Comparison of ENCODE assay signal across 6 cellular contexts in the genomic region with DNA sequence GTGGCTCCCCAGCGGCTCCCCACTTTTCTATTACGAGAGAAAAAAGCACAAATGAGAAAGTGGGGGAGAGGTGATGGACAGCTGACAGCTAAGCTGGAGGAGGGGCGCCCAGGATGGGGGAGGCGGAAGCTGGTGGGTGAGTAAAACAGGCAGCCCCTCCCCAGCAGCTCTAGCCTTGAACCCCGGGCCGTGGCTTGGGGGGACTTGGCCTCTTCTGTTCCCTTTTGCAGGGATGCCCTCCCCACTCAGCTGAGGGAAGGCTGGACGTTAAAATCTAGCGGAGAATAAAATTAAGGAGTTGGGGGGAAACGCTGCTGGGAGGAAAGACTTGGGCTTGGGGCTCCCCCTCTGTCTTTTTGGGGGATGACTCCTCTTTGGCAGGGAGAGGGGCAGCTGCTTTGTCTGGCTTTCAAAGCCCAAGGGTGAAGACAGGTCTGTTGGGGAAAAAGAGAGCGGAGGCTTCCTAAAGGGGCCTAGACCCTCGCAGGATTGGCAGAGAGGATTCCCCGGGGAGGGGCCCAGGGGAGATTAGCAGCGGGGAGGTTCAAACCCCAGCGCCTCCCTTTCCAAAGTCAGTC. TPM values are rescaled to one million over a fixed set of nuclear protein-coding genes. Genes with fewer than 3 reads are reported as not detected.
DNase-seq lines count a peak whose midpoint lies in the region; ATAC-seq and TF ChIP-seq lines count a peak whose summit lies in the region.

No MANE protein-coding gene starts in this region.

- H3K27ac ChIP-seq in Karpas-422 (ENCODE audit: low read length), result peak overlapping the region; percentile 80
- H3K27ac ChIP-seq in sigmoid colon, result peak overlapping the region; percentile 91 to 98 (median 96)

- no peak for TF ChIP-seq POLR2A in sigmoid colon (IDR thresholded peaks at IDR 0.05)

- no peaks in the 10 kb centered on the region for H3K27me3 ChIP-seq in Karpas-422 (ENCODE audit: low read length)
- H3K27me3 ChIP-seq in sigmoid colon, result no peaks in the 10 kb centered on the region

- DNase-seq in Karpas-422, result peak; percentile 73
- DNase-seq in effector CD8-positive, alpha-beta T cell (lab: John Stamatoyannopoulos, UW), result peak; percentile 49
- no peak for DNase-seq in sigmoid colon
- DNase-seq in omental fat pad (ENCODE audit: low spot score), result no peak
- DNase-seq in DMS114 treated with DMSO at 0.1 percent for 48 hours (lab: John Stamatoyannopoulos, UW; ENCODE audit: unreplicated experiment), result no peak

- ATAC-seq in GM18511 (IDR thresholded peaks at IDR 0.05; ENCODE audit: unreplicated experiment) (peak; percentile 22), omental fat pad (ENCODE audit: low FRiP score) (no peak)

- intact Hi-C loops in sigmoid colon (cut with DNase I), result loop anchor here (2.0 kb wide), 1 partner anchor 23 kb away; no protein-coding TSS in a partner anchor

- H3K9ac ChIP-seq in Karpas-422 (ENCODE audit: low read length), result peak overlapping the region; percentile 94

- no peaks in the 10 kb centered on the region for H4K20me1 ChIP-seq in Karpas-422 (ENCODE audit: insufficient read depth, low read depth, low read length)

- 0 out of 2 replicates have a peak overlapping the region, but pooled peaks have one; percentile 18 for H2AFZ ChIP-seq in Karpas-422 (ENCODE audit: low read length)

- H3K79me2 ChIP-seq in Karpas-422 (ENCODE audit: low read length), result peaks cover 14% of the 10 kb centered on the region

- TF ChIP-seq CTCF in sigmoid colon (IDR thresholded peaks at IDR 0.05) (no peak), omental fat pad (IDR thresholded peaks at IDR 0.05) (no peak)

- H3K9me3 ChIP-seq in Karpas-422 (ENCODE audit: low read length), result peaks cover 4% of the 10 kb centered on the region; the same call in 1 of the 2 replicates
- H3K9me3 ChIP-seq in sigmoid colon, result peaks cover 4 to 6% (median 5%) of the 10 kb centered on the region in 4 donors

- H3K4me3 ChIP-seq in Karpas-422 (ENCODE audit: low read length) (peak overlapping the region; percentile 98), sigmoid colon (peak overlapping the region; percentile 60 to 84 (median 72))

- H3K36me3 ChIP-seq in Karpas-422 (ENCODE audit: insufficient read depth, low read length) (peaks cover 7% of the 10 kb centered on the region), sigmoid colon (peaks cover 2 to 30% (median 15%) of the 10 kb centered on the region in 4 donors)

- peak overlapping the region; percentile 100 for H3K4me2 ChIP-seq in Karpas-422 (ENCODE audit: low read depth, low read length, poor library complexity, severe bottlenecking)

- no peak for TF ChIP-seq EP300 in sigmoid colon (IDR thresholded peaks at IDR 0.05)

- H3K9me2 ChIP-seq in Karpas-422 (replicated peaks; ENCODE audit: insufficient read depth, low read length), result no peaks in the 10 kb centered on the region

- H3K4me1 ChIP-seq in Karpas-422 (ENCODE audit: low read length), result peaks cover 20% of the 10 kb centered on the region
- H3K4me1 ChIP-seq in sigmoid colon, result peaks cover 0 to 20% (median 17%) of the 10 kb centered on the region in 4 donors

- WGBS in sigmoid colon, 2 donors, result 15 to 22% methylated on average over 14 of the region's 14 CpGs

RNA-seq across cellular contexts. Expression of gene SAMD1, which starts 1.4 kb away (rescaled TPM):
- total RNA-seq in Karpas-422 (2014; rRNA removed; shearing (Covaris generic); ENCODE audit: low replicate concordance), result 31.8 and 81.5 TPM in 2 replicates
- total RNA-seq in sigmoid colon (10 to 100 TPM in 3 of 4 donors, 1 to 10 TPM in 1; 8.7 to 28.2 (median 11.9) TPM), omental fat pad (10 to 100 TPM in 2 of 4 donors, 1 to 10 TPM in 2; 8.6 to 22.5 (median 10.8) TPM)
- polyA plus RNA-seq in sigmoid colon, result 10 to 100 TPM; 15.6 to 40.9 (median 22.4) TPM

RNA-seq across cellular contexts. Expression of gene C19orf67, which starts 6.4 kb away (rescaled TPM):
- 0.37 and 2.8 TPM in 2 replicates for total RNA-seq in Karpas-422 (2014; rRNA removed; shearing (Covaris generic); ENCODE audit: low replicate concordance)
- total RNA-seq in sigmoid colon (not detected), omental fat pad (not detected)
- under 1 TPM in 1 of 3 donors, not detected in 2; 0.06 TPM for polyA plus RNA-seq in sigmoid colon

RNA-seq across cellular contexts. Expression of gene MISP3, which starts 19.4 kb away (rescaled TPM):
- total RNA-seq in Karpas-422 (2014; rRNA removed; shearing (Covaris generic); ENCODE audit: low replicate concordance), result 0.71 and 4.2 TPM in 2 replicates
- 1 to 10 TPM; 1.4 to 3.8 (median 1.7) TPM for total RNA-seq in sigmoid colon
- polyA plus RNA-seq in sigmoid colon, result 10 to 100 TPM; 22.7 to 26.4 (median 25.2) TPM
- total RNA-seq in omental fat pad, result 1 to 10 TPM in 3 of 4 donors, not detected in 1; 1.6 to 3.0 (median 2.8) TPM

RNA-seq across cellular contexts. Expression of gene PRKACA, which starts 25.6 kb away (rescaled TPM):
- total RNA-seq in Karpas-422 (2014; rRNA removed; shearing (Covaris generic); ENCODE audit: low replicate concordance), result 24.0 and 26.5 TPM in 2 replicates
- 10 to 100 TPM; 33.6 to 36.6 (median 35.2) TPM for total RNA-seq in sigmoid colon
- polyA plus RNA-seq in sigmoid colon, result 10 to 100 TPM; 43.2 to 59.1 (median 51.3) TPM
- 10 to 100 TPM; 31.5 to 56.1 (median 45.1) TPM for total RNA-seq in omental fat pad

RNA-seq across cellular contexts. Expression of gene PALM3, which starts 30.1 kb away (rescaled TPM):
- not detected in 2 replicates for total RNA-seq in Karpas-422 (2014; rRNA removed; shearing (Covaris generic); ENCODE audit: low replicate concordance)
- under 1 TPM in 2 of 4 donors, not detected in 2; 0.41 to 0.66 TPM for total RNA-seq in sigmoid colon
- polyA plus RNA-seq in sigmoid colon, result 1 to 10 TPM in 1 of 3 donors, not detected in 2; 1.5 TPM
- not detected for total RNA-seq in omental fat pad

Comparison
In these comparisons a context has a peak if more than half of its experiments do, and no peak if none do; other contexts are left out.
1. DNase-seq: peak in Karpas-422 (single experiment) and effector CD8-positive, alpha-beta T cell (single experiment); none in sigmoid colon (single experiment), omental fat pad (single experiment) and DMS114 treated with DMSO at 0.1 percent for 48 hours (single experiment).